Comparison of ENCODE assay signal across 10 cellular contexts in genomic region chrX:87664381-87664780, GRCh38.
DNase-seq lines count a peak whose midpoint lies in the region; ATAC-seq and TF ChIP-seq lines count a peak whose summit lies in the region.
"Had no signal": no experiment of that assay in that cellular context is flagged by ENCODE, and none has a peak within 500 bp of the region (broad histone marks: within the 10 kb centered on the region; RNA-seq: fewer than 3 reads in every experiment).

No MANE protein-coding gene starts in this region.

- in situ Hi-C loops in Panc1 (cut with HindIII; ENCODE audit: low pct_unique_long_range_greater_than_20kb, low sequenced_read_pairs): no loop called here

- no peaks in the 10 kb centered on the region for H3K36me3 ChIP-seq in breast epithelium
- no peaks in the 10 kb centered on the region for H3K36me3 ChIP-seq in Panc1 (ENCODE audit: control insufficient read depth, insufficient read depth, low read length)
- no peaks in the 10 kb centered on the region for H3K36me3 ChIP-seq in tibial artery
- H3K36me3 ChIP-seq in stomach: no peaks in the 10 kb centered on the region

- TF ChIP-seq EP300 in stomach (IDR thresholded peaks at IDR 0.05): no peak

- H3K4me1 ChIP-seq in breast epithelium (no peaks in the 10 kb centered on the region), Panc1 (ENCODE audit: control insufficient read depth, insufficient read depth, low read length) (no peaks in the 10 kb centered on the region; the same call in 1 of the 2 replicates), tibial artery (no peaks in the 10 kb centered on the region), stomach (no peaks in the 10 kb centered on the region)
- H3K4me1 ChIP-seq: Caco-2 had no signal

- H3K9me3 Mint-ChIP-seq in MCF 10A (ENCODE audit: unreplicated experiment): no peaks in the 10 kb centered on the region
- H3K9me3 Mint-ChIP-seq: activated naive CD4-positive, alpha-beta T cell treated with anti-CD3 and anti-CD28 coated beads, Interleukin-2, amount 10 ng/mL, durations not matched to agents 7 days and 5 days had no signal

- POLR2A ChIA-PET in MCF 10A (lab: Yijun Ruan, JAX) (interaction anchor here (1.4 kb wide), 1 partner anchor 325 kb away, joined by 3 read pairs; no protein-coding TSS in a partner anchor), Panc1 (lab: Charles Lee) (no interaction called here)

- intact Hi-C loops in MCF 10A (cut with micrococcal nuclease) (loop anchor here (1.0 to 2.0 kb wide), 3 partner anchors 86 to 326 kb away; no protein-coding TSS in a partner anchor), breast epithelium (cut with DNase I; ENCODE audit: low total_unique reads) (no loop called here), Panc1 (cut with micrococcal nuclease; ENCODE audit: unreplicated experiment) (loop anchor here (1.0 to 5.0 kb wide), 2 partner anchors 147 to 326 kb away; partner anchors contain the start of gene KLHL4), tibial artery (cut with DNase I; ENCODE audit: low total_unique reads) (loop anchor here (5.0 kb wide), 1 partner anchor 327 kb away; no protein-coding TSS in a partner anchor), posterior vena cava (cut with DNase I) (loop anchor here (5.0 to 10.0 kb wide), 2 partner anchors 327 to 330 kb away; no protein-coding TSS in a partner anchor), stomach (cut with DNase I; ENCODE audit: low total_unique reads) (no loop called here)

- DNase-seq in MCF 10A (ENCODE audit: unreplicated experiment): peak; percentile 50
- DNase-seq in breast epithelium (ENCODE audit: low spot score in 2 of 2): no peak
- peak; percentile 38 for DNase-seq in Panc1 (ENCODE audit: low read depth, low spot score)
- peak; percentile 31 for DNase-seq in fibroblast of villous mesenchyme (ENCODE audit: low read depth)
- no peak for DNase-seq in tibial artery
- no peak for DNase-seq in activated T-cell treated with anti-CD3 and anti-CD28 coated beads, Interleukin-2, amount 50 U/mL, for 48 hours
- no peak for DNase-seq in posterior vena cava (ENCODE audit: low spot score)
- no peak for DNase-seq in stomach
- DNase-seq: activated naive CD4-positive, alpha-beta T cell treated with anti-CD3 and anti-CD28 coated beads, Interleukin-2, amount 10 ng/mL, durations not matched to agents 7 days and 5 days; Caco-2 had no signal

- H3K27me3 ChIP-seq in breast epithelium: peaks cover 0 to 32% of the 10 kb centered on the region in 2 donors
- no peaks in the 10 kb centered on the region for H3K27me3 ChIP-seq in Panc1 (ENCODE audit: control insufficient read depth, insufficient read depth, low read length)
- H3K27me3 ChIP-seq in tibial artery: no peaks in the 10 kb centered on the region
- H3K27me3 ChIP-seq in stomach: no peaks in the 10 kb centered on the region

- no peaks in the 10 kb centered on the region for H3K4me1 Mint-ChIP-seq in MCF 10A (ENCODE audit: insufficient read depth, unreplicated experiment)
- H3K4me1 Mint-ChIP-seq: activated naive CD4-positive, alpha-beta T cell treated with anti-CD3 and anti-CD28 coated beads, Interleukin-2, amount 10 ng/mL, durations not matched to agents 7 days and 5 days had no signal

- no peak for TF ChIP-seq POLR2A in breast epithelium (IDR thresholded peaks at IDR 0.05)
- TF ChIP-seq POLR2A in stomach (IDR thresholded peaks at IDR 0.05): no peak

- ATAC-seq in Panc1: peak; percentile 81

- no peak overlapping the region for H3K4me3 ChIP-seq in breast epithelium
- no peak overlapping the region for H3K4me3 ChIP-seq in Panc1 (ENCODE audit: low read depth in 2 of 2, low read length in 2 of 2)
- no peak overlapping the region for H3K4me3 ChIP-seq in fibroblast of villous mesenchyme (ENCODE audit: low read depth, low read length)
- H3K4me3 ChIP-seq in tibial artery: no peak overlapping the region
- H3K4me3 ChIP-seq in stomach: no peak overlapping the region

- no peaks in the 10 kb centered on the region for H3K27me3 Mint-ChIP-seq in MCF 10A (ENCODE audit: insufficient read depth, unreplicated experiment)
- H3K27me3 Mint-ChIP-seq: activated naive CD4-positive, alpha-beta T cell treated with anti-CD3 and anti-CD28 coated beads, Interleukin-2, amount 10 ng/mL, durations not matched to agents 7 days and 5 days had no signal

- H3K36me3 Mint-ChIP-seq in MCF 10A (ENCODE audit: insufficient read depth, unreplicated experiment): no peaks in the 10 kb centered on the region
- H3K36me3 Mint-ChIP-seq: activated naive CD4-positive, alpha-beta T cell treated with anti-CD3 and anti-CD28 coated beads, Interleukin-2, amount 10 ng/mL, durations not matched to agents 7 days and 5 days had no signal

- CTCF ChIA-PET in MCF 10A (lab: Yijun Ruan, JAX): interaction anchor here (1.0 kb wide), 1 partner anchor 326 kb away, joined by 3 read pairs; no protein-coding TSS in a partner anchor
- CTCF ChIA-PET in Panc1 (lab: Charles Lee): no interaction called here

- no TSS peak for BruUV-seq in MCF 10A (replicated peaks; lab: Mats Ljungman, UMichigan)
- BruUV-seq in Panc1 (replicated peaks; lab: Mats Ljungman, UMichigan): no TSS peak

- no peak overlapping the region for H3K27ac Mint-ChIP-seq in MCF 10A (ENCODE audit: low read depth, unreplicated experiment)
- H3K27ac Mint-ChIP-seq: activated naive CD4-positive, alpha-beta T cell treated with anti-CD3 and anti-CD28 coated beads, Interleukin-2, amount 10 ng/mL, durations not matched to agents 7 days and 5 days had no signal

- TF ChIP-seq CTCF in MCF 10A (IDR thresholded peaks at IDR 0.05; ENCODE audit: unreplicated experiment): peak; percentile 50
- TF ChIP-seq CTCF in breast epithelium (IDR thresholded peaks at IDR 0.05): peak in 1 of 3 donors; percentile 31
- peak; percentile 58; the same call in 1 of the 2 replicates for TF ChIP-seq CTCF in Panc1 (IDR thresholded peaks at IDR 0.05)
- peak; percentile 38 for TF ChIP-seq CTCF in fibroblast of villous mesenchyme (IDR thresholded peaks at IDR 0.05; ENCODE audit: insufficient read depth, low read depth, low read length)
- TF ChIP-seq CTCF in tibial artery (IDR thresholded peaks at IDR 0.05): peak; percentile 37 to 45
- peak in 2 of 7 experiments; percentile 29 to 34 for TF ChIP-seq CTCF in stomach (IDR thresholded peaks at IDR 0.05)

- H3K9me3 ChIP-seq in breast epithelium: no peaks in the 10 kb centered on the region
- H3K9me3 ChIP-seq in Panc1 (ENCODE audit: control insufficient read depth, insufficient read depth, low read depth, low read length): no peaks in the 10 kb centered on the region
- no peaks in the 10 kb centered on the region for H3K9me3 ChIP-seq in tibial artery
- no peaks in the 10 kb centered on the region for H3K9me3 ChIP-seq in stomach
- H3K9me3 ChIP-seq: Caco-2 had no signal

- no peak overlapping the region for H3K27ac ChIP-seq in breast epithelium
- H3K27ac ChIP-seq in Panc1 (ENCODE audit: low read length): peak overlapping the region; percentile 34; the same call in 1 of the 2 replicates
- H3K27ac ChIP-seq in tibial artery: no peak overlapping the region
- no peak overlapping the region for H3K27ac ChIP-seq in stomach

- 6 to 14% (median 6%) methylated on average over 2 of the region's 2 CpGs for WGBS in stomach, 5 donors

- no peak overlapping the region for H3K4me3 Mint-ChIP-seq in MCF 10A (ENCODE audit: unreplicated experiment)
- H3K4me3 Mint-ChIP-seq: activated naive CD4-positive, alpha-beta T cell treated with anti-CD3 and anti-CD28 coated beads, Interleukin-2, amount 10 ng/mL, durations not matched to agents 7 days and 5 days had no signal

Comparison
In these comparisons a context has a peak if more than half of its experiments do, and no peak if none do; other contexts are left out.
1. DNase-seq: peak in MCF 10A (single experiment), Panc1 (single experiment) and fibroblast of villous mesenchyme (single experiment); none in breast epithelium (0 of 2), tibial artery (0 of 2), activated T-cell treated with anti-CD3 and anti-CD28 coated beads, Interleukin-2, amount 50 U/mL, for 48 hours (0 of 2), posterior vena cava (single experiment) and stomach (single experiment).
2. intact Hi-C loops: an anchor here in MCF 10A (1.0 to 2.0 kb wide), Panc1 (1.0 to 5.0 kb wide), tibial artery (5.0 kb wide) and posterior vena cava (5.0 to 10.0 kb wide); none called in breast epithelium and stomach.